ENCODE assay signal across 7 cellular contexts in the genomic region with DNA sequence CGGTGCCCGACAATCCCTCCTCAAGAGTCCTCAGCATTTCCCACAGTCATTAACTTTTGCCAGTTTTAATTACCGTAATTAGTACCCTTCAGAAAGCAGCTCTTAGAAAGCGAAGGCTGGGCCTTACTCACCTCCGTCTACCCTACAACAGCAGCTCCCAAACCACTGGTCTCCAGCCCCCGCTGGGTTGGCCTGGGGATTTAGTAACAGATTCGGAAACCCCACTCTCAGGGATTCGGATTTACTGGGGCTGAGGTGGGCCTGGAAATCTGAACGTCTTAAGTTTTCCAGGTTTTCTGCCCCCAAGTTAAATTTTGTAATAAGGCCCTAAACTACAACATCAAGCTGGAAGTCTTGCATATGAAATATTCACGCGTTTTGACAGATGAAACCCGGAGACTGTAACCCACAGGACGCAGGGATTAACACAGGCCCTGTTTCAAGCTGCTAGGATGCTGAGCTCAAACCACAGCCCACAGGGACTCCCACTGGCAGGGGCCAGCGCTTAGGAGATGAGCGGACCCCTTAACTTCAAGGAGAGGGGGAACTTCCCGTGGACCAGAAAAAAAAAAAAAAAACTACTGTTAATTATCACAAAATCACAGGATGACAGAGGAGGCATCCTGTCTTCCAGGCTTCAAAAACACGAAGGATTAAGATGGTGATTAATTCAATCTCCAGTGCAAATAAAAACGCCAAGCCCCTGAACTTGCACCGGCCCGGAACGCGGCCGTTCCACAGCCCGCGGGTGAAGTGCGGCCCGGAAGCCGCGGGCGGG.
DNase-seq lines count a peak whose midpoint lies in the region; ATAC-seq and TF ChIP-seq lines count a peak whose summit lies in the region.

No MANE protein-coding gene starts in this region.

- no peak for DNase-seq in GM12864 (ENCODE audit: low read depth)
- DNase-seq in adipocyte (ENCODE audit: low read depth) = peak; percentile 56
- peak; percentile 45 for DNase-seq in iPS-NIHi7 (ENCODE audit: extremely low spot score)
- DNase-seq in stimulated activated naive CD8-positive, alpha-beta T cell treated with anti-CD3 and anti-CD28 coated beads, Interleukin-15, amount 100 ng/mL, for 72 hours = no peak
- no peak for DNase-seq in HuH-7 (ENCODE audit: low spot score)

- peak overlapping the region; percentile 86 for H3K27ac ChIP-seq in KOPT-K1 (ENCODE audit: low read depth, low read length, poor library complexity, severe bottlenecking)

- peak overlapping the region; percentile 81 to 88 for H3K4me3 Mint-ChIP-seq in stimulated activated naive CD8-positive, alpha-beta T cell treated with anti-CD3 and anti-CD28 coated beads, Interleukin-15, amount 100 ng/mL, for 72 hours

- H3K27me3 ChIP-seq in adipocyte (replicated peaks; ENCODE audit: control insufficient read depth, insufficient read depth, low read length) = peaks cover 8% of the 10 kb centered on the region

- no peaks in the 10 kb centered on the region for H3K27me3 Mint-ChIP-seq in stimulated activated naive CD8-positive, alpha-beta T cell treated with anti-CD3 and anti-CD28 coated beads, Interleukin-15, amount 100 ng/mL, for 72 hours

- TF ChIP-seq CTCF in GM12864 (IDR thresholded peaks at IDR 0.05; ENCODE audit: low read depth, low read length, missing control alignments) = no peak

- H3K4me1 Mint-ChIP-seq in stimulated activated naive CD8-positive, alpha-beta T cell treated with anti-CD3 and anti-CD28 coated beads, Interleukin-15, amount 100 ng/mL, for 72 hours = peaks cover 57% of the 10 kb centered on the region

- H3K27ac Mint-ChIP-seq in stimulated activated naive CD8-positive, alpha-beta T cell treated with anti-CD3 and anti-CD28 coated beads, Interleukin-15, amount 100 ng/mL, for 72 hours = peak overlapping the region; percentile 93 to 95

- H3K36me3 ChIP-seq in KOPT-K1 (ENCODE audit: insufficient read depth, low read length) = peaks cover 6% of the 10 kb centered on the region
- H3K36me3 ChIP-seq in adipocyte (ENCODE audit: control insufficient read depth, insufficient read depth, low read length, severe bottlenecking) = no peaks in the 10 kb centered on the region

- no peak for ATAC-seq in stimulated activated naive CD8-positive, alpha-beta T cell treated with anti-CD3 and anti-CD28 coated beads, Interleukin-15, amount 100 ng/mL, for 72 hours
- ATAC-seq in HG03432 (IDR thresholded peaks at IDR 0.05; ENCODE audit: unreplicated experiment) = no peak

- no peaks in the 10 kb centered on the region for H3K9me3 ChIP-seq in KOPT-K1 (ENCODE audit: insufficient read depth, low read length, poor library complexity, severe bottlenecking)
- H3K9me3 ChIP-seq in adipocyte (ENCODE audit: control insufficient read depth, low read length) = no peaks in the 10 kb centered on the region

- H3K9ac ChIP-seq in adipocyte (ENCODE audit: low read length) = peak overlapping the region; percentile 95

- H3K9me3 Mint-ChIP-seq in stimulated activated naive CD8-positive, alpha-beta T cell treated with anti-CD3 and anti-CD28 coated beads, Interleukin-15, amount 100 ng/mL, for 72 hours = no peaks in the 10 kb centered on the region

- H3K4me3 ChIP-seq in GM12864 (ENCODE audit: low read depth, low read length) = peak overlapping the region; percentile 83
- H3K4me3 ChIP-seq in adipocyte (ENCODE audit: low read length) = peak overlapping the region; percentile 94

- H3K4me1 ChIP-seq in adipocyte (ENCODE audit: control insufficient read depth, insufficient read depth, low read length) = peaks cover 21% of the 10 kb centered on the region

Comparison
In these comparisons a context has a peak if more than half of its experiments do, and no peak if none do; other contexts are left out.
1. DNase-seq: peak in adipocyte (single experiment) and iPS-NIHi7 (single experiment); none in GM12864 (single experiment), stimulated activated naive CD8-positive, alpha-beta T cell treated with anti-CD3 and anti-CD28 coated beads, Interleukin-15, amount 100 ng/mL, for 72 hours (0 of 2) and HuH-7 (single experiment).